22 cellular contexts compared by ENCODE assay signal in genomic region chrX:94744786-94745185, GRCh38.
DNase-seq lines count a peak whose midpoint lies in the region; ATAC-seq, FAIRE-seq and TF ChIP-seq lines count a peak whose summit lies in the region.
"Had no signal": no experiment of that assay in that cellular context is flagged by ENCODE, and none has a peak within 500 bp of the region (broad histone marks: within the 10 kb centered on the region; RNA-seq: fewer than 3 reads in every experiment).

No MANE protein-coding gene starts in this region.

- in situ Hi-C loops in GM23248 (cut with MboI): no loop called here

- H3K4me3 ChIP-seq in GM23338 (no peak overlapping the region), HUES48 (ENCODE audit: low read depth, low read length) (no peak overlapping the region), astrocyte (ENCODE audit: insufficient read depth, low read depth, low read length) (no peak overlapping the region), GM23248 (no peak overlapping the region)
- H3K4me3 ChIP-seq: BLaER1 treated with 17β-estradiol and CSF1 and Interleukin-3, amounts not matched to agents 10 nM and 100 nM; GM12878 had no signal

- H3K36me3 ChIP-seq in GM23338 (ENCODE audit: insufficient read depth) (no peaks in the 10 kb centered on the region), HUES48 (ENCODE audit: control insufficient read depth, insufficient read depth, low read length) (peaks cover 3% of the 10 kb centered on the region; the same call in 1 of the 2 replicates), astrocyte (ENCODE audit: insufficient read depth, low read length) (no peaks in the 10 kb centered on the region), GM23248 (ENCODE audit: low read depth) (no peaks in the 10 kb centered on the region)
- H3K36me3 ChIP-seq: BLaER1 treated with 17β-estradiol and CSF1 and Interleukin-3, amounts not matched to agents 10 nM and 100 nM had no signal

- H3K4me1 ChIP-seq in GM23338 (ENCODE audit: insufficient read depth): no peaks in the 10 kb centered on the region; the same call in 1 of the 2 replicates
- peaks cover 23% of the 10 kb centered on the region; the same call in 1 of the 2 replicates for H3K4me1 ChIP-seq in HUES48 (ENCODE audit: control insufficient read depth, insufficient read depth, low read length)
- H3K4me1 ChIP-seq in astrocyte (ENCODE audit: insufficient read depth, low read length): no peaks in the 10 kb centered on the region
- H3K4me1 ChIP-seq in GM23248 (ENCODE audit: insufficient read depth): no peaks in the 10 kb centered on the region

- H3K36me3 Mint-ChIP-seq in GM23338 (ENCODE audit: low read depth): 0 out of 3 replicates have a peak, but pooled peaks cover 4% of the 10 kb centered on the region
- peaks cover 1% of the 10 kb centered on the region for H3K36me3 Mint-ChIP-seq in astrocyte (ENCODE audit: low read depth, unreplicated experiment)
- H3K36me3 Mint-ChIP-seq: CD8-positive, alpha-beta T cell; IgD-negative memory B cell had no signal

- H4K20me1 ChIP-seq in GM23338 (replicated peaks; ENCODE audit: insufficient read depth) (no peaks in the 10 kb centered on the region), astrocyte (ENCODE audit: insufficient read depth, low read length) (no peaks in the 10 kb centered on the region), GM23248 (ENCODE audit: insufficient read depth) (no peaks in the 10 kb centered on the region)

- H3K27ac Mint-ChIP-seq in GM23338 (no peak overlapping the region), astrocyte (ENCODE audit: unreplicated experiment) (no peak overlapping the region)
- H3K27ac Mint-ChIP-seq: B cell; CD8-positive, alpha-beta T cell; HFFc6; IgD-negative memory B cell had no signal

- H3K4me2 ChIP-seq in GM23338 (no peak overlapping the region), astrocyte (ENCODE audit: low read length) (no peak overlapping the region), GM23248 (ENCODE audit: unreplicated experiment) (no peak overlapping the region)

- no peak for TF ChIP-seq CTCF in GM23338 (conservative IDR thresholded peaks at IDR 0.05; ENCODE audit: low read depth in 2 of 2)
- no peak for TF ChIP-seq CTCF in astrocyte (IDR thresholded peaks at IDR 0.05; ENCODE audit: insufficient read depth, low read depth, low read length)

- H3F3A ChIP-seq in GM23338 (replicated peaks; ENCODE audit: low read depth) (no peaks in the 10 kb centered on the region), GM23248 (ENCODE audit: insufficient read depth) (no peaks in the 10 kb centered on the region)

- H3K4me1 Mint-ChIP-seq in GM23338: peaks cover 3% of the 10 kb centered on the region; the same call in 1 of the 3 replicates
- H3K4me1 Mint-ChIP-seq in astrocyte (ENCODE audit: low read depth, unreplicated experiment): no peaks in the 10 kb centered on the region
- H3K4me1 Mint-ChIP-seq: B cell had no signal

- H2AFZ ChIP-seq in GM23338: no peak overlapping the region
- H2AFZ ChIP-seq in astrocyte (ENCODE audit: low read depth, low read length): no peak overlapping the region
- no peak overlapping the region for H2AFZ ChIP-seq in GM23248

- H3K79me2 ChIP-seq in GM23338 (replicated peaks; ENCODE audit: insufficient read depth): peaks cover 17% of the 10 kb centered on the region
- H3K79me2 ChIP-seq in astrocyte (ENCODE audit: insufficient read depth, low read length): no peaks in the 10 kb centered on the region
- H3K79me2 ChIP-seq in GM23248 (ENCODE audit: insufficient read depth): no peaks in the 10 kb centered on the region

- H3K27me3 Mint-ChIP-seq in GM23338 (ENCODE audit: insufficient read depth, low read depth, poor library complexity): no peaks in the 10 kb centered on the region
- no peaks in the 10 kb centered on the region for H3K27me3 Mint-ChIP-seq in astrocyte (ENCODE audit: low read depth, unreplicated experiment)
- H3K27me3 Mint-ChIP-seq: B cell, IgD-negative memory B cell had no signal

- H3K9me3 Mint-ChIP-seq in GM23338: peaks cover 5% of the 10 kb centered on the region; the same call in 1 of the 3 replicates
- peaks cover 2% of the 10 kb centered on the region for H3K9me3 Mint-ChIP-seq in astrocyte (ENCODE audit: unreplicated experiment)
- H3K9me3 Mint-ChIP-seq: CD8-positive, alpha-beta T cell; IgD-negative memory B cell had no signal

- 40 to 41% methylated on average over 3 of the region's 3 CpGs for WGBS in GM23248 (ENCODE audit: low coverage in 1 of 2, low lambda C conversion rate in 2 of 2, missing lambda C conversion rate in 2 of 2), 2 experiments

- H3K27me3 ChIP-seq in GM23338 (ENCODE audit: insufficient read depth) (no peaks in the 10 kb centered on the region), HUES48 (ENCODE audit: control insufficient read depth, insufficient read depth, low read length) (no peaks in the 10 kb centered on the region), astrocyte (ENCODE audit: insufficient read depth, low read length) (no peaks in the 10 kb centered on the region), GM23248 (replicated peaks; ENCODE audit: insufficient read depth) (no peaks in the 10 kb centered on the region)

- FAIRE-seq in astrocyte (lab: Jason Lieb, UNC): peak; percentile 64
- FAIRE-seq: GM12878, GM19239, H54, HepG2 had no signal

- no peak overlapping the region for H3K4me3 Mint-ChIP-seq in GM23338
- H3K4me3 Mint-ChIP-seq in astrocyte (ENCODE audit: unreplicated experiment): no peak overlapping the region
- H3K4me3 Mint-ChIP-seq: B cell; CD8-positive, alpha-beta T cell; HFFc6; IgD-negative memory B cell had no signal

- H3K27ac ChIP-seq in GM23338 (ENCODE audit: low read depth): peak overlapping the region; percentile 52; the same call in 1 of the 2 replicates
- peak overlapping the region; percentile 14 for H3K27ac ChIP-seq in HUES48 (ENCODE audit: low read depth, low read length)
- H3K27ac ChIP-seq in astrocyte (ENCODE audit: low read depth, low read length): no peak overlapping the region
- H3K27ac ChIP-seq in GM23248: no peak overlapping the region
- H3K27ac ChIP-seq: BLaER1 treated with 17β-estradiol and CSF1 and Interleukin-3, amounts not matched to agents 10 nM and 100 nM had no signal

- ATAC-seq in GM23338: no peak
- ATAC-seq: CD8-positive, alpha-beta T cell; GM12878; HCT116; HepG2 had no signal

- H3K9me3 ChIP-seq in HUES48 (ENCODE audit: control insufficient read depth, insufficient read depth, low read length): peaks cover 4% of the 10 kb centered on the region; the same call in 1 of the 2 replicates
- H3K9me3 ChIP-seq in astrocyte (ENCODE audit: insufficient read depth, low read depth, low read length): no peaks in the 10 kb centered on the region
- no peaks in the 10 kb centered on the region for H3K9me3 ChIP-seq in GM23248 (ENCODE audit: low read depth)

- H3K9ac ChIP-seq in HUES48 (ENCODE audit: low read depth, low read length) (no peak overlapping the region), astrocyte (ENCODE audit: low read length) (no peak overlapping the region), GM23248 (no peak overlapping the region)
- H3K9ac ChIP-seq: BLaER1 treated with 17β-estradiol and CSF1 and Interleukin-3, amounts not matched to agents 10 nM and 100 nM had no signal

- DNase-seq in GM23338 (ENCODE audit: low spot score): no peak
- DNase-seq in astrocyte (ENCODE audit: low read depth): no peak
- no peak for DNase-seq in NCI-H2227 (lab: John Stamatoyannopoulos, UW; ENCODE audit: unreplicated experiment)
- DNase-seq in NCI-H1092 treated with DMSO at 0.1 percent for 48 hours (lab: John Stamatoyannopoulos, UW): no peak
- no peak for DNase-seq in GM23248
- DNase-seq: CD8-positive, alpha-beta T cell; COR-L47; DMS 273 treated with DMSO at 0.1 percent for 48 hours; DMS53; DND-41; EL; HFFc6; KBM-7 had no signal

- H3K9me2 ChIP-seq in GM23338 (ENCODE audit: insufficient read depth) (0 out of 2 replicates have a peak, but pooled peaks cover 3% of the 10 kb centered on the region), GM23248 (ENCODE audit: insufficient read depth) (no peaks in the 10 kb centered on the region)

TF ChIP-seq in GM23338, 12 proteins besides CTCF, POLR2A, EP300 and RAD21 (continues in another document):
- TF ChIP-seq STAT1 (IDR thresholded peaks at IDR 0.05; ENCODE audit: unreplicated experiment) (no peak), CREB1 (CRISPR knock-in tag; IDR thresholded peaks at IDR 0.05; ENCODE audit: low read depth) (no peak), EZH2 (IDR thresholded peaks at IDR 0.05; ENCODE audit: low read depth, unreplicated experiment) (no peak)
- TF ChIP-seq, protein P1, sequence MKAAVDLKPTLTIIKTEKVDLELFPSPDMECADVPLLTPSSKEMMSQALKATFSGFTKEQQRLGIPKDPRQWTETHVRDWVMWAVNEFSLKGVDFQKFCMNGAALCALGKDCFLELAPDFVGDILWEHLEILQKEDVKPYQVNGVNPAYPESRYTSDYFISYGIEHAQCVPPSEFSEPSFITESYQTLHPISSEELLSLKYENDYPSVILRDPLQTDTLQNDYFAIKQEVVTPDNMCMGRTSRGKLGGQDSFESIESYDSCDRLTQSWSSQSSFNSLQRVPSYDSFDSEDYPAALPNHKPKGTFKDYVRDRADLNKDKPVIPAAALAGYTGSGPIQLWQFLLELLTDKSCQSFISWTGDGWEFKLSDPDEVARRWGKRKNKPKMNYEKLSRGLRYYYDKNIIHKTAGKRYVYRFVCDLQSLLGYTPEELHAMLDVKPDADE (IDR thresholded peaks at IDR 0.05): no peak

Comparison
In these comparisons a context has a peak if more than half of its experiments do, and no peak if none do; other contexts are left out.
1. H3K27ac ChIP-seq: peak in GM23338 (single experiment) and HUES48 (single experiment); none in astrocyte (single experiment) and GM23248 (single experiment).